In genomic region chr18:79972720-79973119, GRCh38 we compare ENCODE assay signal across 18 cellular contexts. TPM values are rescaled to one million over a fixed set of nuclear protein-coding genes. Genes with fewer than 3 reads are reported as not detected.
DNase-seq lines count a peak whose midpoint lies in the region; ATAC-seq and TF ChIP-seq lines count a peak whose summit lies in the region.
"Had no signal": no experiment of that assay in that cellular context is flagged by ENCODE, and none has a peak within 500 bp of the region (broad histone marks: within the 10 kb centered on the region; RNA-seq: fewer than 3 reads in every experiment).

No MANE protein-coding gene starts in this region.

- H3K27me3 ChIP-seq in transverse colon = no peaks in the 10 kb centered on the region
- H3K27me3 ChIP-seq: BLaER1 had no signal

- no peaks in the 10 kb centered on the region for H3K9me3 ChIP-seq in transverse colon
- H3K9me3 ChIP-seq: BLaER1 had no signal

- in situ Hi-C loops in transverse colon (cut with MboI; ENCODE audit: low pct_ligation_motif_present in 1 of 4, low pct_unique_long_range_greater_than_20kb in 1 of 4, low sequenced_read_pairs in 3 of 4) (no loop called here), KBM-7 (cut with MboI; ENCODE audit: low pct_unique_long_range_greater_than_20kb, low sequenced_read_pairs) (no loop called here)

- no peaks in the 10 kb centered on the region for H3K27me3 Mint-ChIP-seq in natural killer cell (ENCODE audit: low read depth in 2 of 2)
- no peaks in the 10 kb centered on the region for H3K27me3 Mint-ChIP-seq in natural killer cell treated with Interleukin-12 subunit alpha and Interleukin-12 subunit beta and Interleukin-15 and Interleukin-18, amount 100 ng/mL, for 72 hours
- no peaks in the 10 kb centered on the region for H3K27me3 Mint-ChIP-seq in activated T-helper 17 cell treated with anti-CD3 and anti-CD28 coated beads, Interleukin-2, amount 50 U/mL, for 72 hours
- no peaks in the 10 kb centered on the region for H3K27me3 Mint-ChIP-seq in activated CD4-positive, alpha-beta memory T cell treated with anti-CD3 and anti-CD28 coated beads, Interleukin-2, amount 10 ng/mL, durations not matched to agents 7 days and 5 days
- H3K27me3 Mint-ChIP-seq: CD4-positive, alpha-beta memory T cell had no signal

- DNase-seq in natural killer cell (no peak), left colon (no peak), transverse colon (peak; percentile 31), islet precursor cell (no peak), KBM-7 (no peak)
- no peak for DNase-seq in natural killer cell treated with Interleukin-12 subunit alpha and Interleukin-12 subunit beta and Interleukin-15 and Interleukin-18, amount 100 ng/mL, for 72 hours (ENCODE audit: low spot score)
- DNase-seq in activated CD4-positive, alpha-beta memory T cell treated with anti-CD3 and anti-CD28 coated beads, Interleukin-2, amount 10 ng/mL, durations not matched to agents 7 days and 5 days = no peak
- DNase-seq: 8988T; CD4-positive, alpha-beta memory T cell; DMS79 treated with DMSO at 0.1 percent for 48 hours; GOT3; H7; HFFc6 had no signal

- intact Hi-C loops in natural killer cell (cut with micrococcal nuclease) = no loop called here
- intact Hi-C loops in left colon (cut with DNase I, micrococcal nuclease) = no loop called here
- intact Hi-C loops in transverse colon (cut with DNase I; ENCODE audit: low total_unique reads) = no loop called here

- H3K36me3 Mint-ChIP-seq in natural killer cell = no peaks in the 10 kb centered on the region
- peaks cover 11% of the 10 kb centered on the region for H3K36me3 Mint-ChIP-seq in natural killer cell treated with Interleukin-12 subunit alpha and Interleukin-12 subunit beta and Interleukin-15 and Interleukin-18, amount 100 ng/mL, for 72 hours
- peaks cover 75% of the 10 kb centered on the region for H3K36me3 Mint-ChIP-seq in activated T-helper 17 cell treated with anti-CD3 and anti-CD28 coated beads, Interleukin-2, amount 50 U/mL, for 72 hours (ENCODE audit: low read depth)
- peaks cover 52% of the 10 kb centered on the region for H3K36me3 Mint-ChIP-seq in activated CD4-positive, alpha-beta memory T cell treated with anti-CD3 and anti-CD28 coated beads, Interleukin-2, amount 10 ng/mL, durations not matched to agents 7 days and 5 days (ENCODE audit: low read depth)

- H3K4me3 ChIP-seq in transverse colon = no peak overlapping the region
- H3K4me3 ChIP-seq: BLaER1, GM12878 had no signal

- H3K27ac Mint-ChIP-seq in natural killer cell = peak overlapping the region; percentile 22 to 51
- H3K27ac Mint-ChIP-seq in natural killer cell treated with Interleukin-12 subunit alpha and Interleukin-12 subunit beta and Interleukin-15 and Interleukin-18, amount 100 ng/mL, for 72 hours = no peak overlapping the region
- peak overlapping the region; percentile 22 for H3K27ac Mint-ChIP-seq in activated T-helper 17 cell treated with anti-CD3 and anti-CD28 coated beads, Interleukin-2, amount 50 U/mL, for 72 hours
- H3K27ac Mint-ChIP-seq in activated CD4-positive, alpha-beta memory T cell treated with anti-CD3 and anti-CD28 coated beads, Interleukin-2, amount 10 ng/mL, durations not matched to agents 7 days and 5 days = no peak overlapping the region
- H3K27ac Mint-ChIP-seq: HFFc6 had no signal

- H3K9me3 Mint-ChIP-seq in natural killer cell = no peaks in the 10 kb centered on the region
- no peaks in the 10 kb centered on the region for H3K9me3 Mint-ChIP-seq in natural killer cell treated with Interleukin-12 subunit alpha and Interleukin-12 subunit beta and Interleukin-15 and Interleukin-18, amount 100 ng/mL, for 72 hours
- no peaks in the 10 kb centered on the region for H3K9me3 Mint-ChIP-seq in activated T-helper 17 cell treated with anti-CD3 and anti-CD28 coated beads, Interleukin-2, amount 50 U/mL, for 72 hours
- no peaks in the 10 kb centered on the region for H3K9me3 Mint-ChIP-seq in activated CD4-positive, alpha-beta memory T cell treated with anti-CD3 and anti-CD28 coated beads, Interleukin-2, amount 10 ng/mL, durations not matched to agents 7 days and 5 days
- H3K9me3 Mint-ChIP-seq: HFFc6 had no signal

- peaks cover 20 to 30% of the 10 kb centered on the region in 2 donors for H3K4me1 Mint-ChIP-seq in natural killer cell
- peaks cover 8 to 23% of the 10 kb centered on the region in 2 donors for H3K4me1 Mint-ChIP-seq in natural killer cell treated with Interleukin-12 subunit alpha and Interleukin-12 subunit beta and Interleukin-15 and Interleukin-18, amount 100 ng/mL, for 72 hours (ENCODE audit: low read depth in 2 of 2)
- peaks cover 4% of the 10 kb centered on the region for H3K4me1 Mint-ChIP-seq in activated T-helper 17 cell treated with anti-CD3 and anti-CD28 coated beads, Interleukin-2, amount 50 U/mL, for 72 hours
- peaks cover 10% of the 10 kb centered on the region for H3K4me1 Mint-ChIP-seq in activated CD4-positive, alpha-beta memory T cell treated with anti-CD3 and anti-CD28 coated beads, Interleukin-2, amount 10 ng/mL, durations not matched to agents 7 days and 5 days

- no peak overlapping the region for H3K4me3 Mint-ChIP-seq in natural killer cell
- H3K4me3 Mint-ChIP-seq in natural killer cell treated with Interleukin-12 subunit alpha and Interleukin-12 subunit beta and Interleukin-15 and Interleukin-18, amount 100 ng/mL, for 72 hours = no peak overlapping the region
- H3K4me3 Mint-ChIP-seq in activated T-helper 17 cell treated with anti-CD3 and anti-CD28 coated beads, Interleukin-2, amount 50 U/mL, for 72 hours = no peak overlapping the region
- no peak overlapping the region for H3K4me3 Mint-ChIP-seq in activated CD4-positive, alpha-beta memory T cell treated with anti-CD3 and anti-CD28 coated beads, Interleukin-2, amount 10 ng/mL, durations not matched to agents 7 days and 5 days
- H3K4me3 Mint-ChIP-seq: CD14-positive monocyte; CD4-positive, alpha-beta memory T cell; HFFc6 had no signal

- POLR2A ChIA-PET in activated CD4-positive, alpha-beta memory T cell treated with anti-CD3 and anti-CD28 coated beads, Interleukin-2, amount 10 ng/mL, durations not matched to agents 7 days and 5 days (lab: Charles Lee) = no interaction called here

- ATAC-seq in natural killer cell = no peak
- no peak for ATAC-seq in natural killer cell treated with Interleukin-12 subunit alpha and Interleukin-12 subunit beta and Interleukin-15 and Interleukin-18, amount 100 ng/mL, for 72 hours
- no peak for ATAC-seq in activated T-helper 17 cell treated with anti-CD3 and anti-CD28 coated beads, Interleukin-2, amount 50 U/mL, for 72 hours (replicated peaks)
- ATAC-seq in left colon = peak; percentile 82
- ATAC-seq: GM12878, HCT116 had no signal

- no peak for TF ChIP-seq EP300 in transverse colon (IDR thresholded peaks at IDR 0.05; ENCODE audit: low read depth)

- peaks cover 7 to 28% (median 11%) of the 10 kb centered on the region in 4 donors for H3K4me1 ChIP-seq in transverse colon
- H3K4me1 ChIP-seq: BLaER1 had no signal

- TF ChIP-seq CTCF in natural killer cell (IDR thresholded peaks at IDR 0.05) = no peak
- TF ChIP-seq CTCF in transverse colon (IDR thresholded peaks at IDR 0.05) = no peak

- no peak for TF ChIP-seq POLR2A in transverse colon (IDR thresholded peaks at IDR 0.05)

- H3K36me3 ChIP-seq in transverse colon = peaks cover 0 to 24% (median 4%) of the 10 kb centered on the region in 4 donors

- H3K27ac ChIP-seq in transverse colon = peak overlapping the region; percentile 46 to 70 (median 64)
- H3K27ac ChIP-seq: BLaER1 had no signal

- WGBS in transverse colon (ENCODE audit: low coverage in 1 of 2), 2 donors = 45 to 77% methylated on average over 2 to 3 of the region's 3 CpGs

- CTCF ChIA-PET in activated CD4-positive, alpha-beta memory T cell treated with anti-CD3 and anti-CD28 coated beads, Interleukin-2, amount 10 ng/mL, durations not matched to agents 7 days and 5 days (lab: Charles Lee) = no interaction called here

RNA-seq across cellular contexts. Expression of gene HSBP1L1, which starts 8.3 kb away (rescaled TPM):
- 10 to 100 TPM; 11.7 to 16.1 (median 13.8) TPM for total RNA-seq in natural killer cell
- total RNA-seq in natural killer cell treated with Interleukin-12 subunit alpha and Interleukin-12 subunit beta and Interleukin-15 and Interleukin-18, amount 100 ng/mL, for 72 hours = 1 to 10 TPM; 1.2 to 6.2 TPM
- 1 to 10 TPM; 2.7 to 9.2 TPM for total RNA-seq in activated T-helper 17 cell treated with anti-CD3 and anti-CD28 coated beads, Interleukin-2, amount 50 U/mL, for 72 hours
- 10 to 100 TPM; 42.4 to 77.8 TPM for total RNA-seq in left colon
- 100 to 1,000 TPM in 2 of 4 donors, 10 to 100 TPM in 2; 48.4 to 211 (median 109) TPM for total RNA-seq in transverse colon
- total RNA-seq in activated CD4-positive, alpha-beta memory T cell treated with anti-CD3 and anti-CD28 coated beads, Interleukin-2, amount 10 ng/mL, durations not matched to agents 7 days and 5 days = 1 to 10 TPM; 9.0 to 9.2 TPM

RNA-seq across cellular contexts. Expression of gene TXNL4A, which starts 15.6 kb away (rescaled TPM):
- 10 to 100 TPM; 63.2 to 69.1 (median 66.4) TPM for total RNA-seq in natural killer cell
- total RNA-seq in natural killer cell treated with Interleukin-12 subunit alpha and Interleukin-12 subunit beta and Interleukin-15 and Interleukin-18, amount 100 ng/mL, for 72 hours = 100 to 1,000 TPM in 1 of 2 donors, 10 to 100 TPM in 1; 97.2 to 143 TPM
- 100 to 1,000 TPM; 115 to 197 TPM for total RNA-seq in activated T-helper 17 cell treated with anti-CD3 and anti-CD28 coated beads, Interleukin-2, amount 50 U/mL, for 72 hours
- total RNA-seq in left colon = 10 to 100 TPM; 72.6 to 96.2 TPM
- total RNA-seq in transverse colon = 10 to 100 TPM in 3 of 4 donors, 1 to 10 TPM in 1; 4.1 to 36.8 (median 31.0) TPM
- total RNA-seq in activated CD4-positive, alpha-beta memory T cell treated with anti-CD3 and anti-CD28 coated beads, Interleukin-2, amount 10 ng/mL, durations not matched to agents 7 days and 5 days = 100 to 1,000 TPM; 120 TPM

RNA-seq across cellular contexts. Expression of gene SLC66A2, which starts 21.3 kb away (rescaled TPM):
- total RNA-seq in natural killer cell (10 to 100 TPM; 51.2 to 62.4 (median 54.1) TPM), left colon (100 to 1,000 TPM in 1 of 2 donors, 10 to 100 TPM in 1; 59.4 to 119 TPM), transverse colon (100 to 1,000 TPM in 2 of 4 donors, 10 to 100 TPM in 2; 56.5 to 183 (median 92.9) TPM)
- 10 to 100 TPM; 23.8 to 28.1 TPM for total RNA-seq in natural killer cell treated with Interleukin-12 subunit alpha and Interleukin-12 subunit beta and Interleukin-15 and Interleukin-18, amount 100 ng/mL, for 72 hours
- total RNA-seq in activated T-helper 17 cell treated with anti-CD3 and anti-CD28 coated beads, Interleukin-2, amount 50 U/mL, for 72 hours = 10 to 100 TPM; 16.8 to 19.5 TPM
- total RNA-seq in activated CD4-positive, alpha-beta memory T cell treated with anti-CD3 and anti-CD28 coated beads, Interleukin-2, amount 10 ng/mL, durations not matched to agents 7 days and 5 days = 10 to 100 TPM; 28.6 to 32.0 TPM

Comparison
In these comparisons a context has a peak if more than half of its experiments do, and no peak if none do; other contexts are left out.
1. H3K27ac Mint-ChIP-seq: peak in natural killer cell (2 of 2) and activated T-helper 17 cell treated with anti-CD3 and anti-CD28 coated beads, Interleukin-2, amount 50 U/mL, for 72 hours (single experiment); none in natural killer cell treated with Interleukin-12 subunit alpha and Interleukin-12 subunit beta and Interleukin-15 and Interleukin-18, amount 100 ng/mL, for 72 hours (0 of 2) and activated CD4-positive, alpha-beta memory T cell treated with anti-CD3 and anti-CD28 coated beads, Interleukin-2, amount 10 ng/mL, durations not matched to agents 7 days and 5 days (single experiment).